ENCODE assay signal across 1 cellular context in genomic region chr6:26217714-26218075, GRCh38.
TF ChIP-seq lines count a peak whose summit lies in the region.

No MANE protein-coding gene starts in this region.

TF ChIP-seq in HepG2, 621 proteins besides CTCF, POLR2A, EP300 and RAD21 (continued from another document and continues in another):
- TF ChIP-seq SIN3B (IDR thresholded peaks at IDR 0.05; ENCODE audit: low read length) (peak; percentile 84; the same call in 1 of the 2 replicates), ZNF629 (CRISPR knock-in tag; conservative IDR thresholded peaks at IDR 0.05) (peak; percentile 84), RBAK (CRISPR knock-in tag; IDR thresholded peaks at IDR 0.05) (no peak), MTF2 (CRISPR knock-in tag; IDR thresholded peaks at IDR 0.05; ENCODE audit: borderline replicate concordance) (no peak), ZNF256 (CRISPR knock-in tag; conservative IDR thresholded peaks at IDR 0.05) (no peak), MXD1 (CRISPR knock-in tag; IDR thresholded peaks at IDR 0.05) (no peak), ZNF790 (CRISPR knock-in tag; IDR thresholded peaks at IDR 0.05; ENCODE audit: borderline replicate concordance) (no peak), KMT2B (CRISPR knock-in tag; IDR thresholded peaks at IDR 0.05) (no peak), ZNF615 (CRISPR knock-in tag; IDR thresholded peaks at IDR 0.05; ENCODE audit: borderline replicate concordance) (no peak), FLYWCH1 (CRISPR knock-in tag; IDR thresholded peaks at IDR 0.05) (no peak), USF2 (IDR thresholded peaks at IDR 0.05; ENCODE audit: low read depth, low read length) (no peak), USF2 (CRISPR knock-in tag; IDR thresholded peaks at IDR 0.05; ENCODE audit: borderline replicate concordance) (no peak), ZFP82 (CRISPR knock-in tag; IDR thresholded peaks at IDR 0.05; ENCODE audit: borderline replicate concordance) (0 out of 2 replicates have a peak, but pooled peaks have one; percentile 26), ZFP36L1 (CRISPR knock-in tag; IDR thresholded peaks at IDR 0.05) (no peak), CENPX (CRISPR knock-in tag; IDR thresholded peaks at IDR 0.05) (no peak), TIGD3 (CRISPR knock-in tag; IDR thresholded peaks at IDR 0.05; ENCODE audit: borderline replicate concordance) (0 out of 2 replicates have a peak, but pooled peaks have one; percentile 53), SIN3A (IDR thresholded peaks at IDR 0.05; ENCODE audit: borderline replicate concordance, low read depth, low read length) (peak; percentile 60; the same call in 1 of the 2 replicates), FOXA1 (IDR thresholded peaks at IDR 0.05) (no peak), FOXA1 (CRISPR knock-in tag; IDR thresholded peaks at IDR 0.05) (no peak), FOXC1 (CRISPR knock-in tag; IDR thresholded peaks at IDR 0.05; ENCODE audit: borderline replicate concordance) (0 out of 2 replicates have a peak, but pooled peaks have one; percentile 19), ZNF816 (CRISPR knock-in tag; IDR thresholded peaks at IDR 0.05; ENCODE audit: borderline replicate concordance) (peak; percentile 17; the same call in 1 of the 2 replicates), NFYB (CRISPR knock-in tag; IDR thresholded peaks at IDR 0.05) (peak; percentile 64), ZHX2 (IDR thresholded peaks at IDR 0.05; ENCODE audit: low read depth) (no peak), ZHX2 (CRISPR knock-in tag; IDR thresholded peaks at IDR 0.05; ENCODE audit: borderline replicate concordance) (no peak), CSRNP1 (CRISPR knock-in tag; IDR thresholded peaks at IDR 0.05) (no peak), MXI1 (IDR thresholded peaks at IDR 0.05; ENCODE audit: borderline replicate concordance, low read depth, low read length) (peak; percentile 17; the same call in 1 of the 3 replicates), ZNF547 (CRISPR knock-in tag; IDR thresholded peaks at IDR 0.05) (no peak), ZNF441 (CRISPR knock-in tag; IDR thresholded peaks at IDR 0.05; ENCODE audit: borderline replicate concordance) (0 out of 2 replicates have a peak, but pooled peaks have one; percentile 27), NFE2L1 (CRISPR knock-in tag; IDR thresholded peaks at IDR 0.05; ENCODE audit: borderline replicate concordance) (no peak), ZUFSP (CRISPR knock-in tag; IDR thresholded peaks at IDR 0.05; ENCODE audit: borderline replicate concordance) (no peak), ISX (CRISPR knock-in tag; conservative IDR thresholded peaks at IDR 0.05) (no peak), SRSF9 (IDR thresholded peaks at IDR 0.05; ENCODE audit: borderline replicate concordance, insufficient read depth, low read depth, low read length, poor library complexity, severe bottlenecking) (no peak), THRA (CRISPR knock-in tag; IDR thresholded peaks at IDR 0.05; ENCODE audit: borderline replicate concordance) (no peak), THYN1 (CRISPR knock-in tag; IDR thresholded peaks at IDR 0.05; ENCODE audit: borderline replicate concordance, low read depth) (no peak), CHD4 (IDR thresholded peaks at IDR 0.05; ENCODE audit: borderline replicate concordance, low read length) (no peak), NONO (IDR thresholded peaks at IDR 0.05) (no peak), NONO (CRISPR knock-in tag; conservative IDR thresholded peaks at IDR 0.05) (no peak), POLR2G (IDR thresholded peaks at IDR 0.05; ENCODE audit: low read depth, low read length) (no peak), ZNF160 (CRISPR knock-in tag; IDR thresholded peaks at IDR 0.05) (no peak), ZNF770 (CRISPR knock-in tag; IDR thresholded peaks at IDR 0.05) (peak; percentile 94), ZMYM3 (CRISPR knock-in tag; IDR thresholded peaks at IDR 0.05) (peak; percentile 63; the same call in 1 of the 2 replicates), ELF3 (CRISPR knock-in tag; IDR thresholded peaks at IDR 0.05) (no peak), SMC3 (IDR thresholded peaks at IDR 0.05; ENCODE audit: low read length) (no peak), HNRNPH1 (optimal IDR thresholded peaks at IDR 0.05; ENCODE audit: low read depth, low read length) (no peak), ZBTB44 (CRISPR knock-in tag; IDR thresholded peaks at IDR 0.05) (no peak)
